10 cellular contexts compared by ENCODE assay signal in the genomic region with DNA sequence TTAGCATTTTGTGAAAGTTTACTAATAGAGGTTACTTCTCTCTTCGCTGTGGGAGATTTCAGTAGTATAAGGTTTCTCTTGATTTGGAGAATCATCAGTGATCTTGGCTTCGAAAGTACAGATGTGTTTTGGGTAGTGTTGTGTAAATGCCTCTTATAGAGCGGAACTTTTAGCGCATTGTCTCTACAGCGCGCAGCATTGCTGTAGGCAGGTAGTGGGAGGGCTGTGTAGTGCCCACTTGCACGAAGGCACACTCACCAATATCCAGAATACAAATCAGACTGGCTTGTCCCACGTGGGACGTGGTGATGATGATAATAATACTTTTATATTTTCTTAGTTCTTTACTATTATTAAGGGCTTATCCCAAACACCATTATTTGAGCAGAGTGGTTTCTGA. TPM values are rescaled to one million over a fixed set of nuclear protein-coding genes. Genes with fewer than 3 reads are reported as not detected.
DNase-seq lines count a peak whose midpoint lies in the region; ATAC-seq, FAIRE-seq and TF ChIP-seq lines count a peak whose summit lies in the region.
"Had no signal": no experiment of that assay in that cellular context is flagged by ENCODE, and none has a peak within 500 bp of the region (broad histone marks: within the 10 kb centered on the region; RNA-seq: fewer than 3 reads in every experiment).

No MANE protein-coding gene starts in this region.

- DNase-seq in GM23248 (no peak), RWPE2 (ENCODE audit: low spot score) (no peak), pancreas (no peak)
- no peak for DNase-seq in effector memory CD8-positive, alpha-beta T cell

- H3K27me3 ChIP-seq in GM23248 (replicated peaks; ENCODE audit: insufficient read depth) (no peaks in the 10 kb centered on the region), RWPE2 (ENCODE audit: insufficient read depth, poor library complexity, severe bottlenecking) (no peaks in the 10 kb centered on the region), pancreas (no peaks in the 10 kb centered on the region)

- peak overlapping the region; percentile 91; the same call in 1 of the 2 replicates for H2AFZ ChIP-seq in GM23248

- peaks cover 34 to 45% of the 10 kb centered on the region in 2 donors for H3K4me1 Mint-ChIP-seq in effector memory CD8-positive, alpha-beta T cell (ENCODE audit: low read depth in 2 of 2)

- no peaks in the 10 kb centered on the region for H4K20me1 ChIP-seq in GM23248 (ENCODE audit: insufficient read depth)

- no peak for FAIRE-seq in pancreas (lab: Jason Lieb, UNC)
- FAIRE-seq: TTC549 had no signal

- ATAC-seq in RWPE2 (ENCODE audit: low read depth), result no peak
- no peak for ATAC-seq in effector memory CD8-positive, alpha-beta T cell (replicated peaks)
- no peak for ATAC-seq in pancreas
- no peak for ATAC-seq in GM19035 (IDR thresholded peaks at IDR 0.05; ENCODE audit: unreplicated experiment)
- ATAC-seq in esophagus mucosa, result no peak
- ATAC-seq in GM19395 (IDR thresholded peaks at IDR 0.05; ENCODE audit: unreplicated experiment), result no peak
- ATAC-seq in GM18907 (IDR thresholded peaks at IDR 0.05; ENCODE audit: unreplicated experiment), result no peak

- no peak overlapping the region for H3K9ac ChIP-seq in GM23248

- peak overlapping the region; percentile 56 to 79 for H3K27ac Mint-ChIP-seq in effector memory CD8-positive, alpha-beta T cell

- H3K79me2 ChIP-seq in GM23248 (ENCODE audit: insufficient read depth), result peaks cover 52% of the 10 kb centered on the region

- peak overlapping the region; percentile 96 for H3K4me3 ChIP-seq in GM23248
- H3K4me3 ChIP-seq in RWPE2 (ENCODE audit: severe bottlenecking), result peak overlapping the region; percentile 54
- H3K4me3 ChIP-seq in pancreas, result peak overlapping the region in 3 of 4 donors; percentile 52 to 78 (median 53)

- intact Hi-C loops in pancreas (cut with DNase I), result loop anchor here in 1 of 3 donors (10.0 kb wide), 1 partner anchor 139 kb away; no protein-coding TSS in a partner anchor

- no peaks in the 10 kb centered on the region for H3K36me3 ChIP-seq in GM23248 (ENCODE audit: low read depth)
- H3K36me3 ChIP-seq in RWPE2 (ENCODE audit: low read depth), result no peaks in the 10 kb centered on the region
- no peaks in the 10 kb centered on the region for H3K36me3 ChIP-seq in pancreas

- H3K4me2 ChIP-seq in GM23248 (ENCODE audit: unreplicated experiment), result peak overlapping the region; percentile 76

- in situ Hi-C loops in GM23248 (cut with MboI), result loop anchor here (10.0 kb wide), 1 partner anchor 299 kb away; the partner anchor contains the start of gene ADSL

- H3K9me2 ChIP-seq in GM23248 (ENCODE audit: insufficient read depth), result no peaks in the 10 kb centered on the region

- peaks cover 11% of the 10 kb centered on the region; the same call in 1 of the 2 replicates for H3F3A ChIP-seq in GM23248 (ENCODE audit: insufficient read depth)

- no peaks in the 10 kb centered on the region for H3K27me3 Mint-ChIP-seq in effector memory CD8-positive, alpha-beta T cell

- H3K9me3 ChIP-seq in GM23248 (ENCODE audit: low read depth) (no peaks in the 10 kb centered on the region), RWPE2 (ENCODE audit: severe bottlenecking) (no peaks in the 10 kb centered on the region), pancreas (no peaks in the 10 kb centered on the region)

- H3K4me1 ChIP-seq in GM23248 (ENCODE audit: insufficient read depth), result peaks cover 20% of the 10 kb centered on the region
- peaks cover 9% of the 10 kb centered on the region for H3K4me1 ChIP-seq in RWPE2 (ENCODE audit: insufficient read depth, poor library complexity, severe bottlenecking)
- peaks cover 4 to 14% (median 7%) of the 10 kb centered on the region in 3 donors for H3K4me1 ChIP-seq in pancreas

- peaks cover 42% of the 10 kb centered on the region for H3K36me3 Mint-ChIP-seq in effector memory CD8-positive, alpha-beta T cell (ENCODE audit: insufficient read depth)

- H3K9me3 Mint-ChIP-seq in effector memory CD8-positive, alpha-beta T cell, result no peaks in the 10 kb centered on the region

- H3K4me3 Mint-ChIP-seq in effector memory CD8-positive, alpha-beta T cell, result peak overlapping the region; percentile 67 to 79

- H3K27ac ChIP-seq in GM23248, result no peak overlapping the region
- H3K27ac ChIP-seq in RWPE2 (ENCODE audit: poor library complexity, severe bottlenecking), result no peak overlapping the region
- H3K27ac ChIP-seq in pancreas, result no peak overlapping the region

- no peak for TF ChIP-seq CTCF in RWPE2 (IDR thresholded peaks at IDR 0.05; ENCODE audit: poor library complexity, severe bottlenecking)
- no peak for TF ChIP-seq CTCF in pancreas (IDR thresholded peaks at IDR 0.05)

- WGBS in GM23248 (ENCODE audit: low coverage in 1 of 2, low lambda C conversion rate in 2 of 2, missing lambda C conversion rate in 2 of 2), 2 experiments, result 89% methylated on average over 9 of the region's 9 CpGs
- 72 to 79% methylated on average over 9 of the region's 9 CpGs for WGBS in pancreas, 2 donors

RNA-seq across cellular contexts. Expression of gene FAM83F, which starts 51.4 kb away (rescaled TPM):
- not detected in 2 replicates for total RNA-seq in GM23248 (2014; rRNA removed; shearing (Covaris generic))
- not detected in 2 replicates for polyA plus RNA-seq in GM23248 (2016; fragmentation: Nextera tagmentation; extraction: Ambion mirVana)
- total RNA-seq in pancreas, result 10 to 100 TPM; 12.1 to 19.8 (median 16.8) TPM
- polyA plus RNA-seq in pancreas, result 1 to 10 TPM; 4.9 to 5.1 TPM
- total RNA-seq in esophagus mucosa, result 50.7 TPM
- total RNA-seq: LHCN-M2 had no signal

Comparison
In these comparisons a context has a peak if more than half of its experiments do, and no peak if none do; other contexts are left out.
1. RNA of gene FAM83F, which starts 51.4 kb away (total RNA-seq): 50.7 TPM in esophagus mucosa (single experiment) and 12.1 to 19.8 TPM in pancreas; not detected in GM23248; every median in the first group is over 10 times any median in the second.
2. Peak in every context shown above with its lines, with median percentiles within 50 percentile points of each other: H3K4me3 ChIP-seq.